1 cellular context compared by ENCODE assay signal in genomic region chr17:76451480-76451879, GRCh38.
TF ChIP-seq lines count a peak whose summit lies in the region.

No MANE protein-coding gene starts in this region.

TF ChIP-seq in K562, 482 proteins besides CTCF, POLR2A, EP300 and RAD21:
- no peak for TF ChIP-seq UBTF (IDR thresholded peaks at IDR 0.05; ENCODE audit: borderline replicate concordance in 1 of 2, low read depth in 2 of 2, low read length in 2 of 2)
- no peak for TF ChIP-seq POLR2AphosphoS2 (IDR thresholded peaks at IDR 0.05; ENCODE audit: low read length)
- no peak for TF ChIP-seq ZNF232 (CRISPR knock-in tag; IDR thresholded peaks at IDR 0.05)
- peak in 1 of 2 experiments; percentile 22; a peak in 1 of 4 replicates for TF ChIP-seq HDAC1 (IDR thresholded peaks at IDR 0.05)
- TF ChIP-seq ZBTB1 (CRISPR knock-in tag; IDR thresholded peaks at IDR 0.05; ENCODE audit: borderline replicate concordance, low read depth): no peak
- TF ChIP-seq ZNF77 (CRISPR knock-in tag; IDR thresholded peaks at IDR 0.05): no peak
- TF ChIP-seq MXI1 (IDR thresholded peaks at IDR 0.05; ENCODE audit: low read depth, low read length): no peak
- no peak for TF ChIP-seq MEF2A (IDR thresholded peaks at IDR 0.05; ENCODE audit: control insufficient read depth, low read depth, low read length)
